Comparison of ENCODE assay signal across 25 cellular contexts in genomic region chr2:6820903-6821584, GRCh38. TPM values are rescaled to one million over a fixed set of nuclear protein-coding genes. Genes with fewer than 3 reads are reported as not detected.
DNase-seq lines count a peak whose midpoint lies in the region; ATAC-seq and TF ChIP-seq lines count a peak whose summit lies in the region.
"Had no signal": no experiment of that assay in that cellular context is flagged by ENCODE, and none has a peak within 500 bp of the region (broad histone marks: within the 10 kb centered on the region; RNA-seq: fewer than 3 reads in every experiment).

No MANE protein-coding gene starts in this region.

- H3K4me1 ChIP-seq in heart right ventricle, result peaks cover 0 to 24% (median 5%) of the 10 kb centered on the region in 9 donors
- peaks cover 24% of the 10 kb centered on the region for H3K4me1 ChIP-seq in OCI-LY7 (ENCODE audit: insufficient read depth, low read length, poor library complexity, severe bottlenecking)
- H3K4me1 ChIP-seq in testis, result no peaks in the 10 kb centered on the region

- H3K9me3 Mint-ChIP-seq in mesothelial cell of epicardium, result peaks cover 1% of the 10 kb centered on the region
- no peaks in the 10 kb centered on the region for H3K9me3 Mint-ChIP-seq in stimulated activated effector memory CD8-positive, alpha-beta T cell treated with anti-CD3 and anti-CD28 coated beads, Interleukin-12 subunit alpha, Interleukin-12 subunit beta, amount 100 ng/mL, for 72 hours
- H3K9me3 Mint-ChIP-seq: CD4-positive, alpha-beta T cell had no signal

- H3K4me1 Mint-ChIP-seq in mesothelial cell of epicardium, result peaks cover 22% of the 10 kb centered on the region
- no peaks in the 10 kb centered on the region for H3K4me1 Mint-ChIP-seq in stimulated activated effector memory CD8-positive, alpha-beta T cell treated with anti-CD3 and anti-CD28 coated beads, Interleukin-12 subunit alpha, Interleukin-12 subunit beta, amount 100 ng/mL, for 72 hours

- no peaks in the 10 kb centered on the region for H3K36me3 Mint-ChIP-seq in mesothelial cell of epicardium
- peaks cover 6% of the 10 kb centered on the region for H3K36me3 Mint-ChIP-seq in stimulated activated effector memory CD8-positive, alpha-beta T cell treated with anti-CD3 and anti-CD28 coated beads, Interleukin-12 subunit alpha, Interleukin-12 subunit beta, amount 100 ng/mL, for 72 hours

- CTCF ChIA-PET in OCI-LY7 (lab: Charles Lee; ENCODE audit: unreplicated experiment), result interaction anchor here (1.0 kb wide), 1 partner anchor 8 kb away, joined by 4 read pairs; no protein-coding TSS in a partner anchor

- H3K27me3 ChIP-seq in heart right ventricle (no peaks in the 10 kb centered on the region), testis (no peaks in the 10 kb centered on the region)
- H3K27me3 ChIP-seq: BE2C had no signal

- POLR2A ChIA-PET in OCI-LY7 (lab: Charles Lee), result interaction anchor here (1.1 kb wide), 2 partner anchors 11 kb away, joined by 3 to 4 read pairs; no protein-coding TSS in a partner anchor

- H2AFZ ChIP-seq in OCI-LY7 (ENCODE audit: low read length), result no peak overlapping the region
- H2AFZ ChIP-seq: PC-9 had no signal

- H3K36me3 ChIP-seq in heart right ventricle (no peaks in the 10 kb centered on the region), OCI-LY7 (ENCODE audit: insufficient read depth, low read length) (no peaks in the 10 kb centered on the region), testis (ENCODE audit: low read depth, missing control alignments) (no peaks in the 10 kb centered on the region)
- H3K36me3 ChIP-seq: BE2C had no signal

- peak overlapping the region in 4 of 10 donors; percentile 20 to 55 (median 30) for H3K27ac ChIP-seq in heart right ventricle
- no peak overlapping the region for H3K27ac ChIP-seq in OCI-LY7 (ENCODE audit: low read depth, low read length, poor library complexity, severe bottlenecking)
- H3K27ac ChIP-seq in testis, result no peak overlapping the region
- H3K27ac ChIP-seq: PC-9 had no signal

- no peaks in the 10 kb centered on the region for H3K79me2 ChIP-seq in OCI-LY7 (ENCODE audit: insufficient read depth, low read depth, low read length)

- H3K4me3 Mint-ChIP-seq in mesothelial cell of epicardium, result no peak overlapping the region
- no peak overlapping the region for H3K4me3 Mint-ChIP-seq in stimulated activated effector memory CD8-positive, alpha-beta T cell treated with anti-CD3 and anti-CD28 coated beads, Interleukin-12 subunit alpha, Interleukin-12 subunit beta, amount 100 ng/mL, for 72 hours
- H3K4me3 Mint-ChIP-seq: CD4-positive, alpha-beta T cell had no signal

- H3K4me3 ChIP-seq in heart right ventricle (peak overlapping the region in 2 of 10 donors; percentile 5 to 13), OCI-LY7 (ENCODE audit: low read depth, low read length, poor library complexity, severe bottlenecking) (no peak overlapping the region), testis (peak overlapping the region in 1 of 2 donors; percentile 24)
- H3K4me3 ChIP-seq: PC-9 had no signal

- H3K27me3 Mint-ChIP-seq in mesothelial cell of epicardium (ENCODE audit: low read depth), result no peaks in the 10 kb centered on the region
- H3K27me3 Mint-ChIP-seq: CD4-positive, alpha-beta T cell had no signal

- ATAC-seq in heart right ventricle, result peak in 7 of 8 donors; percentile 34 to 92 (median 50)
- ATAC-seq in stimulated activated effector memory CD8-positive, alpha-beta T cell treated with anti-CD3 and anti-CD28 coated beads, Interleukin-12 subunit alpha, Interleukin-12 subunit beta, amount 100 ng/mL, for 72 hours, result no peak
- ATAC-seq: HCT116 had no signal

- whole genome bisulfite sequencing in heart right ventricle, 2 donors, result 73 to 76% methylated on average over 21 of the region's 21 CpGs
- WGBS in testis, 2 donors, result 71 to 75% methylated on average over 21 of the region's 21 CpGs

- no peak for TF ChIP-seq CTCF in heart right ventricle (IDR thresholded peaks at IDR 0.05)
- TF ChIP-seq CTCF in OCI-LY7 (conservative IDR thresholded peaks at IDR 0.05; ENCODE audit: low read length), result no peak
- no peak for TF ChIP-seq CTCF in mesothelial cell of epicardium (IDR thresholded peaks at IDR 0.05; ENCODE audit: unreplicated experiment)
- TF ChIP-seq CTCF in testis (IDR thresholded peaks at IDR 0.05), result no peak

- H3K9me3 ChIP-seq in heart right ventricle (no peaks in the 10 kb centered on the region), OCI-LY7 (ENCODE audit: low read length) (no peaks in the 10 kb centered on the region), testis (no peaks in the 10 kb centered on the region)
- H3K9me3 ChIP-seq: BE2C had no signal

- H3K9me2 ChIP-seq in OCI-LY7 (ENCODE audit: insufficient read depth, low read length), result no peaks in the 10 kb centered on the region

- DNase-seq in heart right ventricle (peak; percentile 19 to 40), cardiac septum (ENCODE audit: low spot score) (no peak), OCI-LY7 (ENCODE audit: low spot score) (no peak), mesothelial cell of epicardium (ENCODE audit: low spot score in 2 of 2, unreplicated experiment in 2 of 2) (no peak), testis (peak; percentile 20), NCI-H524 (lab: John Stamatoyannopoulos, UW) (no peak), hippocampal formation (lab: John Stamatoyannopoulos, UW) (no peak)
- DNase-seq in stimulated activated effector memory CD8-positive, alpha-beta T cell treated with anti-CD3 and anti-CD28 coated beads, Interleukin-12 subunit alpha, Interleukin-12 subunit beta, amount 100 ng/mL, for 72 hours (ENCODE audit: low spot score in 2 of 2), result no peak
- DNase-seq: 8988T; ACHN; BE2C; CD4-positive, alpha-beta T cell; Kasumi-1; NCI-H1105; NCI-H1436 treated with DMSO at 0.1 percent for 48 hours; NCI-H187 treated with DMSO at 0.1 percent for 48 hours; NCI-H2171 treated with DMSO at 0.1 percent for 48 hours; NCI-H446; NCI-H526; NCI-H82; NK-92 treated with Interleukin-12 subunit alpha and Interleukin-12 subunit beta, amount 100 ng/mL, for 24 hours; PC-9; SHP77 had no signal

- intact Hi-C loops in heart right ventricle (cut with DNase I) (no loop called here), cardiac septum (cut with DNase I) (no loop called here), OCI-LY7 (cut with micrococcal nuclease; ENCODE audit: unreplicated experiment) (loop anchor here (10.0 kb wide), 1 partner anchor 156 kb away; no protein-coding TSS in a partner anchor), testis (cut with DNase I; ENCODE audit: low total_unique reads) (no loop called here)

- no peak for TF ChIP-seq POLR2A in testis (IDR thresholded peaks at IDR 0.05)

- peak overlapping the region; percentile 31 for H3K4me2 ChIP-seq in OCI-LY7 (ENCODE audit: low read length)
- H3K4me2 ChIP-seq: PC-9 had no signal

- BruUV-seq in OCI-LY7 (replicated peaks; lab: Mats Ljungman, UMichigan), result no TSS peak

- peak overlapping the region; percentile 37 for H3K27ac Mint-ChIP-seq in mesothelial cell of epicardium
- no peak overlapping the region for H3K27ac Mint-ChIP-seq in stimulated activated effector memory CD8-positive, alpha-beta T cell treated with anti-CD3 and anti-CD28 coated beads, Interleukin-12 subunit alpha, Interleukin-12 subunit beta, amount 100 ng/mL, for 72 hours
- H3K27ac Mint-ChIP-seq: CD4-positive, alpha-beta T cell had no signal

- no peaks in the 10 kb centered on the region for H4K20me1 ChIP-seq in OCI-LY7 (ENCODE audit: insufficient read depth, low read length)

RNA-seq across cellular contexts. Expression of gene CMPK2, which starts 44.7 kb away (rescaled TPM):
- 10 to 100 TPM in 2 of 10 donors, 1 to 10 TPM in 8; 3.9 to 21.4 (median 6.0) TPM for total RNA-seq in heart right ventricle
- 1 to 10 TPM; 2.4 to 2.9 TPM for polyA plus RNA-seq in heart right ventricle
- 5.5 TPM for total RNA-seq in cardiac septum
- total RNA-seq in OCI-LY7 (2014; rRNA removed; shearing (Covaris generic)), result 0.28 TPM in 1 of 2 replicates, not detected in the other
- total RNA-seq in OCI-LY7 (2022), result 0.72 and 0.99 TPM in 2 replicates
- 4.0 to 4.5 TPM (median 4.0 TPM) in 3 replicates for total RNA-seq in mesothelial cell of epicardium
- 10 to 100 TPM; 15.4 to 16.1 TPM for total RNA-seq in testis
- polyA plus RNA-seq in testis (ENCODE audit: insufficient read depth, low read depth, low replicate concordance), result 11.1 TPM
- total RNA-seq: G401, PC-9 had no signal

RNA-seq across cellular contexts. Expression of gene RSAD2, which starts 56.5 kb away (rescaled TPM):
- total RNA-seq in heart right ventricle (10 to 100 TPM in 2 of 10 donors, 1 to 10 TPM in 8; 3.9 to 16.1 (median 6.0) TPM), cardiac septum (4.6 TPM), OCI-LY7 (2022) (not detected in 2 replicates), mesothelial cell of epicardium (3.7 to 4.4 TPM (median 4.3 TPM) in 3 replicates), testis (1 to 10 TPM; 4.4 to 5.5 TPM)
- polyA plus RNA-seq in heart right ventricle (1 to 10 TPM; 1.6 to 3.4 TPM), testis (ENCODE audit: insufficient read depth, low read depth, low replicate concordance) (2.3 TPM)
- total RNA-seq in OCI-LY7 (2014; rRNA removed; shearing (Covaris generic)), result not detected in 2 replicates
- total RNA-seq: G401, PC-9 had no signal

Comparison
In these comparisons a context has a peak if more than half of its experiments do, and no peak if none do; other contexts are left out.
1. DNase-seq: peak in heart right ventricle (2 of 2) and testis (single experiment); none in cardiac septum (single experiment), OCI-LY7 (single experiment), mesothelial cell of epicardium (0 of 2), NCI-H524 (0 of 2), hippocampal formation (0 of 2) and stimulated activated effector memory CD8-positive, alpha-beta T cell treated with anti-CD3 and anti-CD28 coated beads, Interleukin-12 subunit alpha, Interleukin-12 subunit beta, amount 100 ng/mL, for 72 hours (0 of 2).